28 cellular contexts compared by ENCODE assay signal in genomic region chr10:55441777-55442176, GRCh38.
"Had no signal": no experiment of that assay in that cellular context is flagged by ENCODE, and none has a peak within 500 bp of the region (broad histone marks: within the 10 kb centered on the region; RNA-seq: fewer than 3 reads in every experiment).

No MANE protein-coding gene starts in this region.

- H3K36me3 ChIP-seq: neural progenitor cell, ovary, right lobe of liver, sigmoid colon, stomach, thoracic aorta, thyroid gland, tibial nerve, upper lobe of left lung, vagina had no signal

- H3K9me3 ChIP-seq: ovary, psoas muscle, right lobe of liver, sigmoid colon, thoracic aorta, thyroid gland, tibial nerve, upper lobe of left lung, vagina had no signal

- H3K27ac Mint-ChIP-seq: naive thymus-derived CD8-positive, alpha-beta T cell; nephron; neural progenitor cell; progenitor cell of endocrine pancreas; stimulated activated effector memory CD8-positive, alpha-beta T cell treated with anti-CD3 and anti-CD28 coated beads, Interleukin-12 subunit alpha, Interleukin-12 subunit beta, amount 100 ng/mL, for 72 hours; stimulated activated naive B cell treated with anti-CD40 and anti-IgM and Interleukin-4, amounts not matched to agents 10 μg/mL and 1 μg/mL and 100 μg/mL, for 72 hours; stimulated activated naive CD8-positive, alpha-beta T cell treated with anti-CD3 and anti-CD28 coated beads, Interleukin-15, Interleukin-2, amounts not matched to agents 100 ng/mL and 50 ng/mL, for 24 hours had no signal

- H3K9ac ChIP-seq: neural progenitor cell, parathyroid adenoma had no signal

- H3K36me3 Mint-ChIP-seq: naive thymus-derived CD8-positive, alpha-beta T cell; neural progenitor cell; stimulated activated effector memory CD8-positive, alpha-beta T cell treated with anti-CD3 and anti-CD28 coated beads, Interleukin-12 subunit alpha, Interleukin-12 subunit beta, amount 100 ng/mL, for 72 hours; stimulated activated naive B cell treated with anti-CD40 and anti-IgM and Interleukin-4, amounts not matched to agents 10 μg/mL and 1 μg/mL and 100 μg/mL, for 72 hours had no signal

- H3K9me3 Mint-ChIP-seq: nephron, neural progenitor cell had no signal

- H3K4me3 ChIP-seq: neural progenitor cell, ovary, psoas muscle, right lobe of liver, sigmoid colon, stomach, thoracic aorta, thyroid gland, tibial nerve, upper lobe of left lung, vagina had no signal

- ATAC-seq: naive thymus-derived CD8-positive, alpha-beta T cell; psoas muscle; right cardiac atrium; right lobe of liver; stimulated activated effector memory CD8-positive, alpha-beta T cell treated with anti-CD3 and anti-CD28 coated beads, Interleukin-12 subunit alpha, Interleukin-12 subunit beta, amount 100 ng/mL, for 72 hours; stimulated activated naive B cell treated with anti-CD40 and anti-IgM and Interleukin-4, amounts not matched to agents 10 μg/mL and 1 μg/mL and 100 μg/mL, for 72 hours had no signal

- H3K4me1 Mint-ChIP-seq: naive thymus-derived CD8-positive, alpha-beta T cell; nephron; neural progenitor cell; stimulated activated effector memory CD8-positive, alpha-beta T cell treated with anti-CD3 and anti-CD28 coated beads, Interleukin-12 subunit alpha, Interleukin-12 subunit beta, amount 100 ng/mL, for 72 hours; stimulated activated naive B cell treated with anti-CD40 and anti-IgM and Interleukin-4, amounts not matched to agents 10 μg/mL and 1 μg/mL and 100 μg/mL, for 72 hours had no signal

- H3K27me3 ChIP-seq: neural progenitor cell, ovary, right lobe of liver, sigmoid colon, stomach, thyroid gland, tibial nerve, upper lobe of left lung, vagina had no signal

- H3K4me1 ChIP-seq: neural progenitor cell, parathyroid adenoma, psoas muscle, right lobe of liver, sigmoid colon, stomach, thyroid gland, tibial nerve, upper lobe of left lung, vagina had no signal

- H3K4me3 Mint-ChIP-seq: naive thymus-derived CD8-positive, alpha-beta T cell; nephron; neural progenitor cell; stimulated activated effector memory CD8-positive, alpha-beta T cell treated with anti-CD3 and anti-CD28 coated beads, Interleukin-12 subunit alpha, Interleukin-12 subunit beta, amount 100 ng/mL, for 72 hours; stimulated activated naive B cell treated with anti-CD40 and anti-IgM and Interleukin-4, amounts not matched to agents 10 μg/mL and 1 μg/mL and 100 μg/mL, for 72 hours; stimulated activated naive CD8-positive, alpha-beta T cell treated with anti-CD3 and anti-CD28 coated beads, Interleukin-15, Interleukin-2, amounts not matched to agents 100 ng/mL and 50 ng/mL, for 24 hours had no signal

- DNase-seq: naive thymus-derived CD8-positive, alpha-beta T cell; occipital lobe; ovary; posterior cingulate gyrus; psoas muscle; right cardiac atrium; right lobe of liver; sigmoid colon; small intestine; stimulated activated CD4-positive, alpha-beta T cell treated with anti-CD3 and anti-CD28 coated beads, Interleukin-15, amount 100 ng/mL, for 24 hours; stimulated activated CD4-positive, alpha-beta T cell treated with anti-CD3 and anti-CD28 coated beads, Interleukin-2, amount 100 ng/mL, for 24 hours; stimulated activated CD4-positive, alpha-beta T cell treated with anti-CD3 and anti-CD28 coated beads, Interleukin-2, amount 100 ng/mL, for 48 hours; stimulated activated CD4-positive, alpha-beta T cell treated with anti-CD3 and anti-CD28 coated beads, Interleukin-4, amount 100 ng/mL, for 24 hours; stimulated activated naive B cell treated with anti-CD40 and anti-IgM and Interleukin-4, amounts not matched to agents 10 μg/mL and 1 μg/mL and 100 μg/mL, for 72 hours; stimulated activated naive CD4-positive, alpha-beta T cell treated with Interleukin-2 at 50 U/mL for 16 hours; stomach; thyroid gland; trophoblast cell; upper lobe of left lung had no signal

- H3K27me3 Mint-ChIP-seq: naive thymus-derived CD8-positive, alpha-beta T cell; stimulated activated naive B cell treated with anti-CD40 and anti-IgM and Interleukin-4, amounts not matched to agents 10 μg/mL and 1 μg/mL and 100 μg/mL, for 72 hours; stimulated activated naive CD8-positive, alpha-beta T cell treated with anti-CD3 and anti-CD28 coated beads, Interleukin-15, Interleukin-2, amounts not matched to agents 100 ng/mL and 50 ng/mL, for 24 hours had no signal

- H3K27ac ChIP-seq: neural progenitor cell, ovary, parathyroid adenoma, psoas muscle, right lobe of liver, sigmoid colon, stomach, thoracic aorta, thyroid gland, tibial nerve, upper lobe of left lung, vagina had no signal
